ENCODE assay signal across 12 cellular contexts in genomic region chr6:139736507-139736906, GRCh38.
A peak's percentile ranks its signal among the peaks of the same experiment; 100 is the strongest.
DNase-seq lines count a peak whose midpoint lies in the region; ATAC-seq, FAIRE-seq and TF ChIP-seq lines count a peak whose summit lies in the region.
"Had no signal": no experiment of that assay in that cellular context is flagged by ENCODE, and none has a peak within 500 bp of the region (broad histone marks: within the 10 kb centered on the region; RNA-seq: fewer than 3 reads in every experiment).

No MANE protein-coding gene starts in this region.

- no peak overlapping the region for H3K9ac ChIP-seq in GM12878 (ENCODE audit: control insufficient read depth, insufficient read depth, low read length)

- RAD21 ChIA-PET in GM12878 (lab: Charles Lee; ENCODE audit: unreplicated experiment) = no interaction called here

- H3K4me2 ChIP-seq in GM12878 (ENCODE audit: control insufficient read depth, insufficient read depth) = no peak overlapping the region

- no peaks in the 10 kb centered on the region for H4K20me1 ChIP-seq in GM12878 (ENCODE audit: control insufficient read depth, insufficient read depth)

- H3K36me3 ChIP-seq in GM12878 (ENCODE audit: control insufficient read depth in 2 of 2, insufficient read depth in 2 of 2, low read length in 1 of 2) = no peaks in the 10 kb centered on the region

- no peak overlapping the region for H3K4me3 ChIP-seq in GM12878
- H3K4me3 ChIP-seq: skin epidermis had no signal

- POLR2A ChIA-PET in GM12878 (lab: Charles Lee) = no interaction called here

- no peak overlapping the region for H2AFZ ChIP-seq in GM12878 (ENCODE audit: control insufficient read depth, low read depth, low read length)

- SMC1A ChIA-PET in GM12878 (lab: Charles Lee; ENCODE audit: uncharacterized antibody, unreplicated experiment) = interaction anchor here (0.6 kb wide), 1 partner anchor 40 kb away, joined by 3 read pairs; no protein-coding TSS in a partner anchor

- no peak overlapping the region for H3K27ac ChIP-seq in GM12878 (ENCODE audit: control insufficient read depth, insufficient read depth)
- H3K27ac ChIP-seq: skin epidermis had no signal

- H3K27me3 ChIP-seq in GM12878 (replicated peaks in 1 of 2; ENCODE audit: control insufficient read depth in 2 of 2, insufficient read depth in 2 of 2, low read length in 1 of 2) = no peaks in the 10 kb centered on the region

- no peak for DNase-seq in GM12878 (ENCODE audit: low read depth, low spot score)
- no peak for DNase-seq in left lobe of liver (ENCODE audit: low spot score)
- no peak for DNase-seq in NCI-H2196 (lab: John Stamatoyannopoulos, UW; ENCODE audit: unreplicated experiment)
- DNase-seq in activated CD8-positive, alpha-beta memory T cell treated with anti-CD3 and anti-CD28 coated beads, Interleukin-2, amount 50 U/mL, for 48 hours = no peak
- DNase-seq: activated gamma-delta T cell, cerebellar nuclear complex, naive B cell had no signal

- H3K79me2 ChIP-seq in GM12878 (ENCODE audit: control insufficient read depth, insufficient read depth, low read length) = no peaks in the 10 kb centered on the region

- ATAC-seq in GM18858 (IDR thresholded peaks at IDR 0.05; ENCODE audit: unreplicated experiment) (peak; percentile 71), GM21825 (IDR thresholded peaks at IDR 0.05; ENCODE audit: unreplicated experiment) (peak; percentile 84), HG03432 (IDR thresholded peaks at IDR 0.05; ENCODE audit: unreplicated experiment) (peak; percentile 86), GM12878 (peak; percentile 62), GM18861 (IDR thresholded peaks at IDR 0.05; ENCODE audit: unreplicated experiment) (no peak), left lobe of liver (no peak)

- 0% methylated on average over 2 of the region's 2 CpGs for WGBS in GM12878 (ENCODE audit: insufficient coverage, insufficient replicate concordance, low lambda C conversion rate, missing lambda C conversion rate)

- TF ChIP-seq POLR2A in GM12878 (IDR thresholded peaks at IDR 0.05; ENCODE audit: low read depth, low read length) = no peak

- no peak for FAIRE-seq in GM12878 (lab: Jason Lieb, UNC)

- TF ChIP-seq EP300 in GM12878 (IDR thresholded peaks at IDR 0.05; ENCODE audit: borderline replicate concordance in 1 of 2, control insufficient read depth in 1 of 2, low read depth in 2 of 2, low read length in 2 of 2) = no peak

- in situ Hi-C loops in GM12878 (cut with MboI) = no loop called here

- CTCF ChIA-PET in GM12878 (lab: Yijun Ruan, JAX) = no interaction called here

- BruUV-seq in GM12878 (replicated peaks; lab: Mats Ljungman, UMichigan) = no TSS peak

- 0 out of 2 replicates have a peak, but pooled peaks cover 4% of the 10 kb centered on the region for H3K4me1 ChIP-seq in GM12878 (ENCODE audit: control insufficient read depth, insufficient read depth, low read length)

- no peak for TF ChIP-seq RAD21 in GM12878 (IDR thresholded peaks at IDR 0.05; ENCODE audit: insufficient read depth, low read depth, low read length)

- intact Hi-C loops in GM12878 (cut with micrococcal nuclease; ENCODE audit: unreplicated experiment) = no loop called here

- no peaks in the 10 kb centered on the region for H3K9me3 ChIP-seq in GM12878 (replicated peaks; ENCODE audit: control insufficient read depth, insufficient read depth, low read length)

- TF ChIP-seq CTCF in GM12878 (IDR thresholded peaks at IDR 0.05 in 2 of 3, conservative IDR thresholded peaks at IDR 0.05 in 1 of 3; ENCODE audit: control insufficient read depth in 2 of 3, extremely low read depth in 1 of 3, insufficient read depth in 1 of 3, low read depth in 3 of 3, low read length in 3 of 3) = no peak

TF ChIP-seq in GM12878, 131 proteins besides CTCF, POLR2A, EP300 and RAD21:
- TF ChIP-seq LARP7 (IDR thresholded peaks at IDR 0.05) = no peak
- TF ChIP-seq RUNX3 (IDR thresholded peaks at IDR 0.05; ENCODE audit: low read length) = peak; percentile 34

Comparison
In these comparisons a context has a peak if more than half of its experiments do, and no peak if none do; other contexts are left out.
1. ATAC-seq: peak in GM18858 (single experiment), GM21825 (single experiment), HG03432 (single experiment) and GM12878 (single experiment); none in GM18861 (single experiment) and left lobe of liver (single experiment).